In genomic region chr2:230160112-230160660, GRCh38 we compare ENCODE assay signal across 8 cellular contexts. TPM values are rescaled to one million over a fixed set of nuclear protein-coding genes. Genes with fewer than 3 reads are reported as not detected.
DNase-seq lines count a peak whose midpoint lies in the region; ATAC-seq and TF ChIP-seq lines count a peak whose summit lies in the region.

No MANE protein-coding gene starts in this region.

- H3K4me2 ChIP-seq in SU-DHL-6 (ENCODE audit: low read depth, low read length, poor library complexity, severe bottlenecking) (no peak overlapping the region), smooth muscle cell (no peak overlapping the region)

- intact Hi-C loops in Calu3 (cut with micrococcal nuclease; ENCODE audit: unreplicated experiment) (loop anchor here (1.0 kb wide), 1 partner anchor 152 kb away; no protein-coding TSS in a partner anchor), left ventricle myocardium superior (cut with micrococcal nuclease) (no loop called here)

- no peak overlapping the region for H3K4me3 Mint-ChIP-seq in Calu3 (ENCODE audit: low read depth, unreplicated experiment)
- H3K4me3 Mint-ChIP-seq in activated naive CD8-positive, alpha-beta T cell treated with anti-CD3 and anti-CD28 coated beads, Interleukin-2, amount 50 U/mL, for 24 hours: no peak overlapping the region

- H3K9ac ChIP-seq in SU-DHL-6 (ENCODE audit: low read length): no peak overlapping the region
- no peak overlapping the region for H3K9ac ChIP-seq in smooth muscle cell (ENCODE audit: low read depth)

- BruUV-seq in Calu3 (replicated peaks; lab: Mats Ljungman, UMichigan): no TSS peak

- H3F3A ChIP-seq in SU-DHL-6 (ENCODE audit: insufficient read depth) (no peaks in the 10 kb centered on the region), smooth muscle cell (ENCODE audit: low read depth) (no peaks in the 10 kb centered on the region)

- TF ChIP-seq CTCF in Calu3 (IDR thresholded peaks at IDR 0.05; ENCODE audit: unreplicated experiment): peak; percentile 77
- TF ChIP-seq CTCF in SU-DHL-6 (IDR thresholded peaks at IDR 0.05; ENCODE audit: insufficient read depth, low read length, poor library complexity, severe bottlenecking): peak; percentile 80
- peak; percentile 60 for TF ChIP-seq CTCF in smooth muscle cell (IDR thresholded peaks at IDR 0.05; ENCODE audit: borderline replicate concordance, insufficient read depth, poor library complexity, severe bottlenecking)

- no peaks in the 10 kb centered on the region for H3K9me3 Mint-ChIP-seq in Calu3 (ENCODE audit: low read depth, unreplicated experiment)
- H3K9me3 Mint-ChIP-seq in activated naive CD8-positive, alpha-beta T cell treated with anti-CD3 and anti-CD28 coated beads, Interleukin-2, amount 50 U/mL, for 24 hours: no peaks in the 10 kb centered on the region

- H3K27me3 Mint-ChIP-seq in Calu3 (ENCODE audit: unreplicated experiment): no peaks in the 10 kb centered on the region
- H3K27me3 Mint-ChIP-seq in activated naive CD8-positive, alpha-beta T cell treated with anti-CD3 and anti-CD28 coated beads, Interleukin-2, amount 50 U/mL, for 24 hours: peaks cover 2% of the 10 kb centered on the region

- no peaks in the 10 kb centered on the region for H3K36me3 Mint-ChIP-seq in Calu3 (ENCODE audit: insufficient read depth, unreplicated experiment)
- H3K36me3 Mint-ChIP-seq in activated naive CD8-positive, alpha-beta T cell treated with anti-CD3 and anti-CD28 coated beads, Interleukin-2, amount 50 U/mL, for 24 hours (ENCODE audit: low read depth): peaks cover 8% of the 10 kb centered on the region

- H3K79me2 ChIP-seq in SU-DHL-6 (ENCODE audit: insufficient read depth, low read length) (no peaks in the 10 kb centered on the region), smooth muscle cell (ENCODE audit: low read depth) (no peaks in the 10 kb centered on the region)

- CTCF ChIA-PET in Calu3 (lab: Charles Lee): interaction anchor here (0.6 to 3.7 kb wide), 11 partner anchors 29 to 553 kb away, joined by 3 to 33 read pairs (median 4); partner anchors contain the start of gene SLC16A14

- ATAC-seq in activated naive CD8-positive, alpha-beta T cell treated with anti-CD3 and anti-CD28 coated beads, Interleukin-2, amount 50 U/mL, for 24 hours: peak; percentile 17
- peak; percentile 69 for ATAC-seq in left ventricle myocardium superior
- no peak for ATAC-seq in HG03045 (IDR thresholded peaks at IDR 0.05; ENCODE audit: unreplicated experiment)
- no peak for ATAC-seq in GM19351 (IDR thresholded peaks at IDR 0.05; ENCODE audit: unreplicated experiment)

- H3K4me1 ChIP-seq in smooth muscle cell (ENCODE audit: low read depth): no peaks in the 10 kb centered on the region

- H3K36me3 ChIP-seq in SU-DHL-6 (ENCODE audit: low read length): no peaks in the 10 kb centered on the region
- H3K36me3 ChIP-seq in smooth muscle cell (ENCODE audit: low read depth): no peaks in the 10 kb centered on the region

- H3K27me3 ChIP-seq in SU-DHL-6 (ENCODE audit: low read length): no peaks in the 10 kb centered on the region
- H3K27me3 ChIP-seq in smooth muscle cell (ENCODE audit: low read depth): no peaks in the 10 kb centered on the region

- H3K27ac ChIP-seq in SU-DHL-6 (ENCODE audit: low read depth, low read length): no peak overlapping the region
- H3K27ac ChIP-seq in smooth muscle cell (ENCODE audit: low read depth): no peak overlapping the region

- no peaks in the 10 kb centered on the region for H3K9me2 ChIP-seq in SU-DHL-6 (replicated peaks; ENCODE audit: insufficient read depth, low read length)

- H4K20me1 ChIP-seq in SU-DHL-6 (ENCODE audit: low read depth, low read length): no peaks in the 10 kb centered on the region
- H4K20me1 ChIP-seq in smooth muscle cell (ENCODE audit: low read depth): no peaks in the 10 kb centered on the region

- no peak overlapping the region for H2AFZ ChIP-seq in SU-DHL-6 (ENCODE audit: low read depth, low read length, severe bottlenecking)
- H2AFZ ChIP-seq in smooth muscle cell (ENCODE audit: low read depth): no peak overlapping the region

- DNase-seq in Calu3 (peak; percentile 54), HUDEP-2 (lab: John Stamatoyannopoulos, UW; ENCODE audit: unreplicated experiment in 76 of 76) (peak in 40 of 76 experiments; percentile 1 to 47 (median 17)), left ventricle myocardium superior (peak; percentile 50), smooth muscle cell (lab: John Stamatoyannopoulos, UW; ENCODE audit: unreplicated experiment) (no peak)
- peak; percentile 63 for DNase-seq in activated naive CD8-positive, alpha-beta T cell treated with anti-CD3 and anti-CD28 coated beads, Interleukin-2, amount 50 U/mL, for 24 hours

- no peaks in the 10 kb centered on the region for H3K9me3 ChIP-seq in SU-DHL-6 (ENCODE audit: insufficient read depth, low read length)
- H3K9me3 ChIP-seq in smooth muscle cell (replicated peaks; ENCODE audit: low read depth): no peaks in the 10 kb centered on the region

- no peak overlapping the region for H3K27ac Mint-ChIP-seq in Calu3 (ENCODE audit: unreplicated experiment)
- no peak overlapping the region for H3K27ac Mint-ChIP-seq in activated naive CD8-positive, alpha-beta T cell treated with anti-CD3 and anti-CD28 coated beads, Interleukin-2, amount 50 U/mL, for 24 hours

- no peaks in the 10 kb centered on the region for H3K4me1 Mint-ChIP-seq in Calu3 (ENCODE audit: low read depth, unreplicated experiment)
- peaks cover 30% of the 10 kb centered on the region for H3K4me1 Mint-ChIP-seq in activated naive CD8-positive, alpha-beta T cell treated with anti-CD3 and anti-CD28 coated beads, Interleukin-2, amount 50 U/mL, for 24 hours

- 63% methylated on average over 11 of the region's 11 CpGs for WGBS in smooth muscle cell (ENCODE audit: low lambda C conversion rate)

- H3K4me3 ChIP-seq in SU-DHL-6 (ENCODE audit: insufficient read depth, low read length, poor library complexity, severe bottlenecking) (no peak overlapping the region), smooth muscle cell (no peak overlapping the region)

RNA-seq across cellular contexts. Expression of gene SP110, which starts 59.6 kb away (rescaled TPM):
- total RNA-seq in Calu3 (2022) (56.7 and 107 TPM in 2 replicates), left ventricle myocardium superior (10.6 TPM), smooth muscle cell (3.2 and 12.7 TPM in 2 replicates)
- polyA plus RNA-seq in smooth muscle cell: 5.6 and 8.1 TPM in 2 replicates

Comparison
In these comparisons a context has a peak if more than half of its experiments do, and no peak if none do; other contexts are left out.
1. ATAC-seq: peak in activated naive CD8-positive, alpha-beta T cell treated with anti-CD3 and anti-CD28 coated beads, Interleukin-2, amount 50 U/mL, for 24 hours (single experiment) and left ventricle myocardium superior (single experiment); none in HG03045 (single experiment) and GM19351 (single experiment).
2. Peak in every context shown above with its lines, with median percentiles within 50 percentile points of each other: CTCF ChIP-seq.